32 cellular contexts compared by ENCODE assay signal in genomic region chr7:93331706-93332105, GRCh38.
"Had no signal": no experiment of that assay in that cellular context is flagged by ENCODE, and none has a peak within 500 bp of the region (broad histone marks: within the 10 kb centered on the region; RNA-seq: fewer than 3 reads in every experiment).

No MANE protein-coding gene starts in this region.

- H3K27me3 Mint-ChIP-seq: activated CD4-positive, alpha-beta T cell treated with anti-CD3 and anti-CD28 coated beads, Interleukin-2, amount 10 ng/mL, durations not matched to agents 24 days and 14 days; activated CD8-positive, alpha-beta T cell treated with anti-CD3 and anti-CD28 coated beads for 36 hours; activated naive CD4-positive, alpha-beta T cell treated with anti-CD3 and anti-CD28 coated beads, Interleukin-2, amount 50 U/mL, for 24 hours; activated naive CD8-positive, alpha-beta T cell treated with anti-CD3 and anti-CD28 coated beads, Interleukin-2, amount 10 ng/mL, durations not matched to agents 7 days and 5 days; activated T-helper 17 cell treated with anti-CD3 and anti-CD28 coated beads, Interleukin-2, amount 50 U/mL, for 72 hours; brain had no signal

- H3K9me3 ChIP-seq: MG63, Peyer's patch had no signal

- H3K27ac Mint-ChIP-seq: activated CD4-positive, alpha-beta T cell treated with anti-CD3 and anti-CD28 coated beads, Interleukin-2, amount 10 ng/mL, durations not matched to agents 24 days and 14 days; activated CD8-positive, alpha-beta T cell treated with anti-CD3 and anti-CD28 coated beads for 36 hours; activated naive CD4-positive, alpha-beta T cell treated with anti-CD3 and anti-CD28 coated beads, Interleukin-2, amount 50 U/mL, for 24 hours; activated naive CD8-positive, alpha-beta T cell treated with anti-CD3 and anti-CD28 coated beads, Interleukin-2, amount 10 ng/mL, durations not matched to agents 7 days and 5 days; activated T-cell treated with anti-CD3 and anti-CD28 coated beads, Interleukin-2, amount 50 U/mL, for 72 hours; activated T-helper 17 cell treated with anti-CD3 and anti-CD28 coated beads, Interleukin-2, amount 50 U/mL, for 72 hours; brain; T-helper 2 cell treated with Interferon-gamma antibody and Interleukin-4, amounts not matched to agents 5 μg/mL and 100 μg/mL, for 36 hours had no signal

- H3K4me1 ChIP-seq: Peyer's patch had no signal

- H3K4me3 ChIP-seq: MG63, Peyer's patch, SK-N-MC had no signal

- FAIRE-seq: bronchial epithelial cell, TTC549 had no signal

- ATAC-seq: activated CD8-positive, alpha-beta T cell treated with anti-CD3 and anti-CD28 coated beads for 36 hours; activated T-cell treated with anti-CD3 and anti-CD28 coated beads, Interleukin-2, amount 50 U/mL, for 72 hours; activated T-helper 17 cell treated with anti-CD3 and anti-CD28 coated beads, Interleukin-2, amount 50 U/mL, for 72 hours; PC-3; Right ventricle myocardium inferior had no signal

- H3K4me1 Mint-ChIP-seq: activated CD4-positive, alpha-beta T cell treated with anti-CD3 and anti-CD28 coated beads, Interleukin-2, amount 10 ng/mL, durations not matched to agents 24 days and 14 days; activated naive CD4-positive, alpha-beta T cell treated with anti-CD3 and anti-CD28 coated beads, Interleukin-2, amount 50 U/mL, for 24 hours; activated naive CD8-positive, alpha-beta T cell treated with anti-CD3 and anti-CD28 coated beads, Interleukin-2, amount 10 ng/mL, durations not matched to agents 7 days and 5 days; activated T-helper 17 cell treated with anti-CD3 and anti-CD28 coated beads, Interleukin-2, amount 50 U/mL, for 72 hours; brain had no signal

- H3K36me3 ChIP-seq: MG63, Peyer's patch had no signal

- H3K27ac ChIP-seq: Peyer's patch, RWPE1, SK-N-MC had no signal

- H3K27me3 ChIP-seq: MG63, Peyer's patch had no signal

- DNase-seq: activated CD4-positive, alpha-beta T cell treated with anti-CD3 and anti-CD28 coated beads, Interleukin-2, amount 10 ng/mL, durations not matched to agents 24 days and 14 days; activated CD4-positive, alpha-beta T cell treated with anti-CD3 and anti-CD28 coated beads, Interleukin-2, amount 50 U/mL, for 4 hours; activated CD8-positive, alpha-beta T cell treated with anti-CD3 and anti-CD28 coated beads for 36 hours; activated effector memory CD4-positive, alpha-beta T cell treated with anti-CD3 and anti-CD28 coated beads, Interleukin-2, amount 50 U/mL, for 16 hours; activated naive CD4-positive, alpha-beta T cell; activated naive CD8-positive, alpha-beta T cell treated with anti-CD3 and anti-CD28 coated beads, Interleukin-2, amount 10 ng/mL, durations not matched to agents 7 days and 5 days; activated T-cell treated with anti-CD3 and anti-CD28 coated beads, Interleukin-2, amount 50 U/mL, for 1 hour; activated T-cell treated with anti-CD3 and anti-CD28 coated beads, Interleukin-2, amount 50 U/mL, for 72 hours; amygdala; caudate nucleus; cerebellar nuclear complex; Kasumi-1; MG63; NCI-H1092 treated with DMSO at 0.1 percent for 48 hours; NCI-H1417; NCI-H187 treated with DMSO at 0.1 percent for 48 hours; NCI-H2081; NCI-H345; NCI-H524 treated with DMSO at 0.1 percent for 48 hours; NK-92 treated with Interleukin-12 subunit alpha and Interleukin-12 subunit beta, amount 100 ng/mL, for 24 hours; PC-3; Peyer's patch; SIG-M5 had no signal

- H3K9me3 Mint-ChIP-seq: activated CD4-positive, alpha-beta T cell treated with anti-CD3 and anti-CD28 coated beads, Interleukin-2, amount 10 ng/mL, durations not matched to agents 24 days and 14 days; activated CD8-positive, alpha-beta T cell treated with anti-CD3 and anti-CD28 coated beads for 36 hours; activated naive CD4-positive, alpha-beta T cell treated with anti-CD3 and anti-CD28 coated beads, Interleukin-2, amount 50 U/mL, for 24 hours; activated naive CD8-positive, alpha-beta T cell treated with anti-CD3 and anti-CD28 coated beads, Interleukin-2, amount 10 ng/mL, durations not matched to agents 7 days and 5 days; activated T-cell treated with anti-CD3 and anti-CD28 coated beads, Interleukin-2, amount 50 U/mL, for 72 hours; activated T-helper 17 cell treated with anti-CD3 and anti-CD28 coated beads, Interleukin-2, amount 50 U/mL, for 72 hours; brain; T-helper 2 cell treated with Interferon-gamma antibody and Interleukin-4, amounts not matched to agents 5 μg/mL and 100 μg/mL, for 36 hours had no signal

- H3K4me3 Mint-ChIP-seq: activated CD4-positive, alpha-beta T cell treated with anti-CD3 and anti-CD28 coated beads, Interleukin-2, amount 10 ng/mL, durations not matched to agents 24 days and 14 days; activated CD8-positive, alpha-beta T cell treated with anti-CD3 and anti-CD28 coated beads for 36 hours; activated naive CD4-positive, alpha-beta T cell treated with anti-CD3 and anti-CD28 coated beads, Interleukin-2, amount 50 U/mL, for 24 hours; activated naive CD8-positive, alpha-beta T cell treated with anti-CD3 and anti-CD28 coated beads, Interleukin-2, amount 10 ng/mL, durations not matched to agents 7 days and 5 days; activated T-cell treated with anti-CD3 and anti-CD28 coated beads, Interleukin-2, amount 50 U/mL, for 72 hours; activated T-helper 17 cell treated with anti-CD3 and anti-CD28 coated beads, Interleukin-2, amount 50 U/mL, for 72 hours; brain; T-helper 2 cell treated with Interferon-gamma antibody and Interleukin-4, amounts not matched to agents 5 μg/mL and 100 μg/mL, for 36 hours had no signal
